Comparison of ENCODE assay signal across 25 cellular contexts in the genomic region with DNA sequence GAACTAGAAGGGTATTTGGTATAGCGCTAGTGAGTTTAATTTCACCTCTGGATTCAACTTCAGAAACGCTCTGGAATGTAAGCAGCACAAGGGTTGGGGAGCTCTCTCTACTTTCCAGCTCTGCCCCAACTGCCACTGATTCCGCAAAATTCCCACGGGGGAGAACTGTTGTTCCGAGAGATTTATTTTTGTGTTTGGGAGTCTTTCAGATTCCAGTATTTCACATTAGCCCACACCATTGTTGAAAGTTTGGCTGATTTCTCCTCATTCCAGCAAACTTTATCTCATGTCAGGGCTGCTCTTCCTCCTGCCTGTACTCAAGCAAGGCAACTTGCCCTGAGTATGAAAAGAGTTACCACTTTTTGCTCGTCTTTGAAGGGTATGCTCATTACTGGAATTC.
"Had no signal": no experiment of that assay in that cellular context is flagged by ENCODE, and none has a peak within 500 bp of the region (broad histone marks: within the 10 kb centered on the region; RNA-seq: fewer than 3 reads in every experiment).

No MANE protein-coding gene starts in this region.

- DNase-seq: activated CD4-positive, alpha-beta T cell treated with anti-CD3 and anti-CD28 coated beads for 36 hours; activated CD4-positive, alpha-beta T cell treated with anti-CD3 and anti-CD28 coated beads, Interleukin-2, amount 50 U/mL, for 1 hour; activated CD8-positive, alpha-beta T cell treated with anti-CD3 and anti-CD28 coated beads for 36 hours; activated effector memory CD4-positive, alpha-beta T cell treated with Interleukin-2 at 50 U/mL for 16 hours; activated naive CD4-positive, alpha-beta T cell; activated T-cell treated with anti-CD3 and anti-CD28 coated beads, Interleukin-2, amount 50 U/mL, for 24 hours; amniotic stem cell; MM.1S; NCI-H1105; NCI-H1436; NCI-H1694 treated with DMSO at 0.1 percent for 48 hours; NCI-H2029 treated with DMSO at 0.1 percent for 48 hours; NCI-H345; NCI-H510A treated with DMSO at 0.1 percent for 48 hours; NCI-H69; NK-92 treated with Interleukin-12 subunit alpha and Interleukin-12 subunit beta, amount 100 ng/mL, for 24 hours; OCI-M1; RPMI8226; SK-N-SH; WERI-Rb-1 had no signal

- H3K4me1 ChIP-seq: ascending aorta had no signal

- H3K36me3 ChIP-seq: ascending aorta, brain microvascular endothelial cell, cardiac muscle cell, WERI-Rb-1 had no signal

- H3K4me3 ChIP-seq: ascending aorta, cardiac muscle cell had no signal

- H3K9me3 ChIP-seq: ascending aorta, SK-N-SH had no signal

- H3K4me2 ChIP-seq: SK-N-SH had no signal

- H3K9ac ChIP-seq: SK-N-SH had no signal

- H3K27ac ChIP-seq: ascending aorta, brain microvascular endothelial cell, cardiac muscle cell, WERI-Rb-1 had no signal

- ATAC-seq: activated CD4-positive, alpha-beta T cell treated with anti-CD3 and anti-CD28 coated beads for 36 hours; activated CD8-positive, alpha-beta T cell treated with anti-CD3 and anti-CD28 coated beads for 36 hours; Panc1; Right ventricle myocardium inferior had no signal

- H3K27me3 ChIP-seq: ascending aorta, brain microvascular endothelial cell, cardiac muscle cell had no signal
